ENCODE assay signal across 1 cellular context in the genomic region with DNA sequence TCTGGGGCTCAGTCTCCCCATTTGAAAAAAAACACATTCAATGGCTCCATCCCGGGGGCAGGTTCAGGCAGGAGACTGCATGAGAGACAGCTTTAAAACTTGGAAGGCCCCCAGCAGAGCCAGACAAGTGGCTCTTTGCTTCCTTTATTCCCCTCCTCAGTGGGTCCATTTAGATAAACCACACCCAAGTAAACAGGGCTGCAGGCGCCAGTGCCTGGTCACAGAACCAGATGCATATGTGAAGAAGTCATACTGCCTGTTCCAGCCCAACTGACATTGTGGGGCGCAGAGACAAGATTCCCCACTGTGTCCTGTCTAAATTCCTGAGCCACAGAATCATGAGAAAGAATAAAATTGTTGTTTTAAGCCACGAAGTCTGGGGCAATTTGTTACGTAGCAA.
TF ChIP-seq lines count a peak whose summit lies in the region.

No MANE protein-coding gene starts in this region.

TF ChIP-seq in GM23338, 12 proteins besides CTCF, POLR2A, EP300 and RAD21 (continued from another document):
- TF ChIP-seq, protein P1, sequence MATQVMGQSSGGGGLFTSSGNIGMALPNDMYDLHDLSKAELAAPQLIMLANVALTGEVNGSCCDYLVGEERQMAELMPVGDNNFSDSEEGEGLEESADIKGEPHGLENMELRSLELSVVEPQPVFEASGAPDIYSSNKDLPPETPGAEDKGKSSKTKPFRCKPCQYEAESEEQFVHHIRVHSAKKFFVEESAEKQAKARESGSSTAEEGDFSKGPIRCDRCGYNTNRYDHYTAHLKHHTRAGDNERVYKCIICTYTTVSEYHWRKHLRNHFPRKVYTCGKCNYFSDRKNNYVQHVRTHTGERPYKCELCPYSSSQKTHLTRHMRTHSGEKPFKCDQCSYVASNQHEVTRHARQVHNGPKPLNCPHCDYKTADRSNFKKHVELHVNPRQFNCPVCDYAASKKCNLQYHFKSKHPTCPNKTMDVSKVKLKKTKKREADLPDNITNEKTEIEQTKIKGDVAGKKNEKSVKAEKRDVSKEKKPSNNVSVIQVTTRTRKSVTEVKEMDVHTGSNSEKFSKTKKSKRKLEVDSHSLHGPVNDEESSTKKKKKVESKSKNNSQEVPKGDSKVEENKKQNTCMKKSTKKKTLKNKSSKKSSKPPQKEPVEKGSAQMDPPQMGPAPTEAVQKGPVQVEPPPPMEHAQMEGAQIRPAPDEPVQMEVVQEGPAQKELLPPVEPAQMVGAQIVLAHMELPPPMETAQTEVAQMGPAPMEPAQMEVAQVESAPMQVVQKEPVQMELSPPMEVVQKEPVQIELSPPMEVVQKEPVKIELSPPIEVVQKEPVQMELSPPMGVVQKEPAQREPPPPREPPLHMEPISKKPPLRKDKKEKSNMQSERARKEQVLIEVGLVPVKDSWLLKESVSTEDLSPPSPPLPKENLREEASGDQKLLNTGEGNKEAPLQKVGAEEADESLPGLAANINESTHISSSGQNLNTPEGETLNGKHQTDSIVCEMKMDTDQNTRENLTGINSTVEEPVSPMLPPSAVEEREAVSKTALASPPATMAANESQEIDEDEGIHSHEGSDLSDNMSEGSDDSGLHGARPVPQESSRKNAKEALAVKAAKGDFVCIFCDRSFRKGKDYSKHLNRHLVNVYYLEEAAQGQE (IDR thresholded peaks at IDR 0.05; ENCODE audit: unreplicated experiment) = no peak
- no peak for TF ChIP-seq POLR2AphosphoS5 (IDR thresholded peaks at IDR 0.05; ENCODE audit: low read depth)
- TF ChIP-seq STAT1 (IDR thresholded peaks at IDR 0.05; ENCODE audit: unreplicated experiment) = no peak
TF ChIP-seq in GM23338: peak in this region for 0.
